In genomic region chr15:45921376-45921775, GRCh38 we compare ENCODE assay signal across 16 cellular contexts.
A peak's percentile ranks its signal among the peaks of the same experiment; 100 is the strongest.
DNase-seq lines count a peak whose midpoint lies in the region; ATAC-seq and TF ChIP-seq lines count a peak whose summit lies in the region.
"Had no signal": no experiment of that assay in that cellular context is flagged by ENCODE, and none has a peak within 500 bp of the region (broad histone marks: within the 10 kb centered on the region; RNA-seq: fewer than 3 reads in every experiment).

No MANE protein-coding gene starts in this region.

- H3K36me3 Mint-ChIP-seq in activated T-cell treated with anti-CD3 and anti-CD28 coated beads, Interleukin-2, amount 50 U/mL, for 4 hours (ENCODE audit: insufficient read depth), result no peaks in the 10 kb centered on the region

- TF ChIP-seq CTCF in colonic mucosa (IDR thresholded peaks at IDR 0.05) (no peak), mucosa of descending colon (IDR thresholded peaks at IDR 0.05) (no peak)

- H3K4me1 Mint-ChIP-seq in activated T-cell treated with anti-CD3 and anti-CD28 coated beads, Interleukin-2, amount 50 U/mL, for 4 hours (ENCODE audit: low read depth), result no peaks in the 10 kb centered on the region

- no peak overlapping the region for H3K4me3 Mint-ChIP-seq in activated T-cell treated with anti-CD3 and anti-CD28 coated beads, Interleukin-2, amount 50 U/mL, for 4 hours
- H3K4me3 Mint-ChIP-seq: T-helper 2 cell treated with Interferon-gamma antibody and Interleukin-4, amounts not matched to agents 5 μg/mL and 100 μg/mL, for 36 hours had no signal

- H3K36me3 ChIP-seq in BLaER1 treated with 17β-estradiol and CSF1 and Interleukin-3, amounts not matched to agents 10 nM and 100 nM, result no peaks in the 10 kb centered on the region
- H3K36me3 ChIP-seq in colonic mucosa (no peaks in the 10 kb centered on the region), mucosa of descending colon (ENCODE audit: low read depth) (no peaks in the 10 kb centered on the region)
- H3K36me3 ChIP-seq: neutrophil had no signal

- H3K27me3 Mint-ChIP-seq in activated T-cell treated with anti-CD3 and anti-CD28 coated beads, Interleukin-2, amount 50 U/mL, for 4 hours (ENCODE audit: low read depth), result no peaks in the 10 kb centered on the region

- peak overlapping the region in 7 of 11 experiments; percentile 6 to 41 (median 24); a peak in 8 of 22 replicates for H3K4me2 ChIP-seq in BLaER1 treated with 17β-estradiol and CSF1 and Interleukin-3, amounts not matched to agents 10 nM and 100 nM

- H3K9me3 ChIP-seq in BLaER1 treated with 17β-estradiol and CSF1 and Interleukin-3, amounts not matched to agents 10 nM and 100 nM (replicated peaks in 1 of 11), result 0 out of 22 replicates have a peak, but pooled peaks cover 0 to 4% (median 0%) of the 10 kb centered on the region in 11 experiments
- H3K9me3 ChIP-seq in colonic mucosa (no peaks in the 10 kb centered on the region), mucosa of descending colon (no peaks in the 10 kb centered on the region)
- H3K9me3 ChIP-seq: neutrophil had no signal

- peak; percentile 82 for ATAC-seq in mucosa of descending colon
- no peak for ATAC-seq in activated T-cell treated with anti-CD3 and anti-CD28 coated beads, Interleukin-2, amount 50 U/mL, for 4 hours
- ATAC-seq: stimulated activated naive CD8-positive, alpha-beta T cell treated with anti-CD3 and anti-CD28 coated beads, Interleukin-15, Interleukin-2, amounts not matched to agents 100 U/mL and 50 U/mL, for 24 hours had no signal

- no peaks in the 10 kb centered on the region for H4K20me1 ChIP-seq in BLaER1 treated with 17β-estradiol and CSF1 and Interleukin-3, amounts not matched to agents 10 nM and 100 nM

- no peaks in the 10 kb centered on the region for H3K9me3 Mint-ChIP-seq in activated T-cell treated with anti-CD3 and anti-CD28 coated beads, Interleukin-2, amount 50 U/mL, for 4 hours

- H3K4me1 ChIP-seq in BLaER1 treated with 17β-estradiol and CSF1 and Interleukin-3, amounts not matched to agents 10 nM and 100 nM, result peaks cover 0 to 15% (median 7%) of the 10 kb centered on the region in 10 experiments; a peak in 7 of 20 replicates
- H3K4me1 ChIP-seq in colonic mucosa, result no peaks in the 10 kb centered on the region
- no peaks in the 10 kb centered on the region for H3K4me1 ChIP-seq in mucosa of descending colon (ENCODE audit: low read depth)

- H3K4me3 ChIP-seq in BLaER1 treated with 17β-estradiol and CSF1 and Interleukin-3, amounts not matched to agents 10 nM and 100 nM, result no peak overlapping the region
- H3K4me3 ChIP-seq in colonic mucosa (no peak overlapping the region), mucosa of descending colon (no peak overlapping the region)
- H3K4me3 ChIP-seq: skin epidermis had no signal

- DNase-seq in MV-4-11 (lab: John Stamatoyannopoulos, UW), result peak; percentile 45
- peak; percentile 18 for DNase-seq in colonic mucosa
- DNase-seq in mucosa of descending colon, result peak in 1 of 3 donors; percentile 9
- no peak for DNase-seq in activated T-cell treated with anti-CD3 and anti-CD28 coated beads, Interleukin-2, amount 50 U/mL, for 1 hour
- no peak for DNase-seq in OCI-M2 (lab: John Stamatoyannopoulos, UW; ENCODE audit: unreplicated experiment)
- no peak for DNase-seq in activated T-cell treated with anti-CD3 and anti-CD28 coated beads, Interleukin-2, amount 50 U/mL, for 4 hours
- DNase-seq in ureter (ENCODE audit: low spot score), result no peak
- DNase-seq: amniotic stem cell; DMS 273 treated with DMSO at 0.1 percent for 48 hours; H7; NCI-H524; stimulated activated naive CD8-positive, alpha-beta T cell treated with anti-CD3 and anti-CD28 coated beads, Interleukin-15, Interleukin-2, amounts not matched to agents 100 U/mL and 50 U/mL, for 24 hours had no signal

- intact Hi-C loops in colonic mucosa (cut with DNase I) (no loop called here), mucosa of descending colon (cut with DNase I, micrococcal nuclease) (no loop called here)

- H3K27ac ChIP-seq in BLaER1 treated with 17β-estradiol and CSF1 and Interleukin-3, amounts not matched to agents 10 nM and 100 nM, result no peak overlapping the region
- no peak overlapping the region for H3K27ac ChIP-seq in colonic mucosa
- H3K27ac ChIP-seq: neutrophil, skin epidermis had no signal

- no peak overlapping the region for H3K9ac ChIP-seq in BLaER1 treated with 17β-estradiol and CSF1 and Interleukin-3, amounts not matched to agents 10 nM and 100 nM
- H3K9ac ChIP-seq in colonic mucosa (ENCODE audit: low read depth in 2 of 2, low read length in 2 of 2), result no peak overlapping the region

- no peaks in the 10 kb centered on the region for H3K27me3 ChIP-seq in BLaER1 treated with 17β-estradiol and CSF1 and Interleukin-3, amounts not matched to agents 10 nM and 100 nM
- no peaks in the 10 kb centered on the region for H3K27me3 ChIP-seq in colonic mucosa
- H3K27me3 ChIP-seq: neutrophil had no signal

Comparison
In these comparisons a context has a peak if more than half of its experiments do, and no peak if none do; other contexts are left out.
1. DNase-seq: peak in MV-4-11 (single experiment) and colonic mucosa (single experiment); none in activated T-cell treated with anti-CD3 and anti-CD28 coated beads, Interleukin-2, amount 50 U/mL, for 1 hour (single experiment), OCI-M2 (single experiment), activated T-cell treated with anti-CD3 and anti-CD28 coated beads, Interleukin-2, amount 50 U/mL, for 4 hours (single experiment) and ureter (single experiment).